ENCODE assay signal across 2 cellular contexts in genomic region chr11:117188620-117189081, GRCh38.
TF ChIP-seq lines count a peak whose summit lies in the region.

No MANE protein-coding gene starts in this region.

TF ChIP-seq in HepG2, 621 proteins besides CTCF, POLR2A, EP300 and RAD21 (continues in another document):
- TF ChIP-seq ZNF543 (CRISPR knock-in tag; IDR thresholded peaks at IDR 0.05) (no peak), POGK (CRISPR knock-in tag; conservative IDR thresholded peaks at IDR 0.05) (no peak), ZUFSP (CRISPR knock-in tag; IDR thresholded peaks at IDR 0.05; ENCODE audit: borderline replicate concordance) (no peak), ZNF468 (CRISPR knock-in tag; IDR thresholded peaks at IDR 0.05) (no peak), ZNF639 (CRISPR knock-in tag; conservative IDR thresholded peaks at IDR 0.05) (no peak), SRF (IDR thresholded peaks at IDR 0.05; ENCODE audit: low read depth, low read length) (no peak), MTERF4 (CRISPR knock-in tag; IDR thresholded peaks at IDR 0.05) (no peak), PRMT3 (CRISPR knock-in tag; IDR thresholded peaks at IDR 0.05; ENCODE audit: borderline replicate concordance, low read depth) (no peak), ZNF160 (CRISPR knock-in tag; IDR thresholded peaks at IDR 0.05) (no peak), CBX1 (IDR thresholded peaks at IDR 0.05; ENCODE audit: low read depth) (no peak), ZBED4 (CRISPR knock-in tag; IDR thresholded peaks at IDR 0.05; ENCODE audit: borderline replicate concordance) (no peak), PRDM4 (CRISPR knock-in tag; IDR thresholded peaks at IDR 0.05; ENCODE audit: borderline replicate concordance) (no peak), NRL (CRISPR knock-in tag; IDR thresholded peaks at IDR 0.05; ENCODE audit: borderline replicate concordance) (no peak)

TF ChIP-seq in HEK293T, 16 proteins besides CTCF, POLR2A, EP300 and RAD21:
- TF ChIP-seq ZNF384 (IDR thresholded peaks at IDR 0.05), result no peak
- TF ChIP-seq NFRKB (IDR thresholded peaks at IDR 0.05), result no peak
- TF ChIP-seq PKNOX1 (IDR thresholded peaks at IDR 0.05), result no peak
- TF ChIP-seq ELF4 (IDR thresholded peaks at IDR 0.05), result no peak
- TF ChIP-seq L3MBTL2 (conservative IDR thresholded peaks at IDR 0.05), result no peak
